In genomic region chr13:113369189-113369588, GRCh38 we compare ENCODE assay signal across 20 cellular contexts. TPM values are rescaled to one million over a fixed set of nuclear protein-coding genes. Genes with fewer than 3 reads are reported as not detected.
"Had no signal": no experiment of that assay in that cellular context is flagged by ENCODE, and none has a peak within 500 bp of the region (broad histone marks: within the 10 kb centered on the region; RNA-seq: fewer than 3 reads in every experiment).

No MANE protein-coding gene starts in this region.

- H3K4me1 Mint-ChIP-seq: mesothelial cell of epicardium; stimulated activated naive CD8-positive, alpha-beta T cell treated with anti-CD3 and anti-CD28 coated beads, Interleukin-15, amount 100 ng/mL, for 72 hours had no signal

- H3K4me1 ChIP-seq: neural progenitor cell, parathyroid adenoma had no signal

- H3K79me2 ChIP-seq: hepatocyte, parathyroid adenoma had no signal

- H3K27me3 ChIP-seq: hepatocyte, neural progenitor cell had no signal

- H3K9ac ChIP-seq: neural progenitor cell, parathyroid adenoma had no signal

- H3K36me3 ChIP-seq: neural progenitor cell, thoracic aorta, transverse colon had no signal

- H3K4me3 ChIP-seq: coronary artery, hepatocyte, neural progenitor cell, skin epidermis, thoracic aorta, transverse colon had no signal

- H3K27ac Mint-ChIP-seq: mesothelial cell of epicardium; natural killer cell treated with Interleukin-12 subunit alpha and Interleukin-12 subunit beta and Interleukin-15 and Interleukin-18, amount 100 ng/mL, for 72 hours; neural progenitor cell; stimulated activated naive B cell treated with anti-CD40 and anti-IgM and Interleukin-4, amounts not matched to agents 10 μg/mL and 1 μg/mL and 100 μg/mL, for 72 hours; stimulated activated naive CD8-positive, alpha-beta T cell treated with anti-CD3 and anti-CD28 coated beads, Interleukin-15, amount 100 ng/mL, for 72 hours had no signal

- H3K4me2 ChIP-seq: hepatocyte, neural progenitor cell had no signal

- H2AFZ ChIP-seq: hepatocyte, neural progenitor cell, parathyroid adenoma had no signal

- DNase-seq: effector CD8-positive, alpha-beta T cell; foreskin melanocyte; occipital lobe; stimulated activated CD4-positive, alpha-beta T cell treated with anti-CD3 and anti-CD28 coated beads, Interleukin-2, amount 100 ng/mL, for 24 hours; stimulated activated CD4-positive, alpha-beta T cell treated with anti-CD3 and anti-CD28 coated beads, Interleukin-4, amount 100 ng/mL, for 4 hours; stimulated activated naive B cell treated with anti-CD40 and anti-IgM and Interleukin-4, amounts not matched to agents 10 μg/mL and 1 μg/mL and 100 μg/mL, for 72 hours; stimulated activated naive CD8-positive, alpha-beta T cell treated with anti-CD3 and anti-CD28 coated beads, Interleukin-15, amount 100 ng/mL, for 72 hours; substantia nigra; transverse colon had no signal

- H3K36me3 Mint-ChIP-seq: mesothelial cell of epicardium; natural killer cell treated with Interleukin-12 subunit alpha and Interleukin-12 subunit beta and Interleukin-15 and Interleukin-18, amount 100 ng/mL, for 72 hours; neural progenitor cell had no signal

- H3K27ac ChIP-seq: coronary artery, hepatocyte, neural progenitor cell, parathyroid adenoma, skin epidermis, thoracic aorta, transverse colon had no signal

- H3K9me3 Mint-ChIP-seq: mesothelial cell of epicardium; natural killer cell treated with Interleukin-12 subunit alpha and Interleukin-12 subunit beta and Interleukin-15 and Interleukin-18, amount 100 ng/mL, for 72 hours; stimulated activated naive B cell treated with anti-CD40 and anti-IgM and Interleukin-4, amounts not matched to agents 10 μg/mL and 1 μg/mL and 100 μg/mL, for 72 hours; stimulated activated naive CD8-positive, alpha-beta T cell treated with anti-CD3 and anti-CD28 coated beads, Interleukin-15, amount 100 ng/mL, for 72 hours had no signal

- ATAC-seq: left colon; sciatic nerve; stimulated activated naive B cell treated with anti-CD40 and anti-IgM and Interleukin-4, amounts not matched to agents 10 μg/mL and 1 μg/mL and 100 μg/mL, for 72 hours; stimulated activated naive CD8-positive, alpha-beta T cell treated with anti-CD3 and anti-CD28 coated beads, Interleukin-15, amount 100 ng/mL, for 72 hours had no signal

- H3K9me3 ChIP-seq: thoracic aorta, transverse colon had no signal

- H3K4me3 Mint-ChIP-seq: mesothelial cell of epicardium; natural killer cell treated with Interleukin-12 subunit alpha and Interleukin-12 subunit beta and Interleukin-15 and Interleukin-18, amount 100 ng/mL, for 72 hours; neural progenitor cell; stimulated activated naive B cell treated with anti-CD40 and anti-IgM and Interleukin-4, amounts not matched to agents 10 μg/mL and 1 μg/mL and 100 μg/mL, for 72 hours; stimulated activated naive CD8-positive, alpha-beta T cell treated with anti-CD3 and anti-CD28 coated beads, Interleukin-15, amount 100 ng/mL, for 72 hours had no signal

RNA-seq across cellular contexts. Expression of gene GRTP1, which starts 5.3 kb away (rescaled TPM):
- total RNA-seq: myocyte; natural killer cell treated with Interleukin-12 subunit alpha and Interleukin-12 subunit beta and Interleukin-15 and Interleukin-18, amount 100 ng/mL, for 72 hours had no signal
